28 cellular contexts compared by ENCODE assay signal in the genomic region with DNA sequence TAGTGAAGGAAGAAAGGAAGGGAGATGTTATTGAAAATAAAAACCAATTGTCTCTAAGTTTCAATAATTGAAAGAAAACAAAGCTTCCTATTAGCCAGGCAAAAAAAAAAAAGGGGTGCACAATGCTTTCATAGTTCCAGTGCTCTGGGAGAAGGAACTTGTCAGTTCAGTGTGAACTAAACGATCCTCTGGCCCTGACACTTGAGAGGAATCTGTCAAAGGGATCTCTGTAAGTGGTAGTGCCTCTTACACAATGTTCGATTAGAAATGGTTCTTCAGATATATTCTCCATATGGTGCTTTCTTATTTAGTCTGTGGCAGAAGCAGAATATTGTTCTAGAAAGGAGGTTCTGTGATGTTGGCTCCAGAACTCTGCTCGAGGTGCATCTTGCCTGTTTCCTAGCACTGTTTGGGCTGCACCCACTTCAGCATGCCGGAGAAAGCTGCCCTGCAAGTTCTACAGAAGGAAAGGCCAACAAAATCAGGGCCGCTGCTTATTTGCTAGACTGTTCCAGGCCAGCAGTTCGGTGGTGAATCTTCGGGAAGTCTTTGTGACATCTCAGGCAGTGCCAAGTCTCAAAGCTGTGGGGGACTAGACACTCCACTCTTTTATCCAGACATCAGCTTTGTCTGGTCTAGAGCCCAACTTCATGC.
DNase-seq lines count a peak whose midpoint lies in the region; ATAC-seq and TF ChIP-seq lines count a peak whose summit lies in the region.
"Had no signal": no experiment of that assay in that cellular context is flagged by ENCODE, and none has a peak within 500 bp of the region (broad histone marks: within the 10 kb centered on the region; RNA-seq: fewer than 3 reads in every experiment).

No MANE protein-coding gene starts in this region.

- H3K27ac Mint-ChIP-seq in neural crest cell (ENCODE audit: unreplicated experiment) = peak overlapping the region; percentile 80
- H3K27ac Mint-ChIP-seq in CD4-positive, alpha-beta T cell = no peak overlapping the region
- H3K27ac Mint-ChIP-seq: activated CD4-positive, alpha-beta memory T cell treated with anti-CD3 and anti-CD28 coated beads, Interleukin-2, amount 10 ng/mL, durations not matched to agents 7 days and 5 days; activated naive CD4-positive, alpha-beta T cell treated with anti-CD3 and anti-CD28 coated beads for 36 hours; brain; H9; immature natural killer cell had no signal

- peaks cover 2% of the 10 kb centered on the region for H3K9me3 Mint-ChIP-seq in neural crest cell
- no peaks in the 10 kb centered on the region for H3K9me3 Mint-ChIP-seq in CD4-positive, alpha-beta T cell
- H3K9me3 Mint-ChIP-seq: activated CD4-positive, alpha-beta memory T cell treated with anti-CD3 and anti-CD28 coated beads, Interleukin-2, amount 10 ng/mL, durations not matched to agents 7 days and 5 days; activated naive CD4-positive, alpha-beta T cell treated with anti-CD3 and anti-CD28 coated beads for 36 hours; H9; immature natural killer cell had no signal

- CTCF ChIA-PET in CD4-positive, alpha-beta T cell (lab: Charles Lee) = no interaction called here

- H3K4me3 Mint-ChIP-seq in neural crest cell = peak overlapping the region; percentile 21
- no peak overlapping the region for H3K4me3 Mint-ChIP-seq in CD4-positive, alpha-beta T cell
- H3K4me3 Mint-ChIP-seq: activated CD4-positive, alpha-beta memory T cell treated with anti-CD3 and anti-CD28 coated beads, Interleukin-2, amount 10 ng/mL, durations not matched to agents 7 days and 5 days; activated naive CD4-positive, alpha-beta T cell treated with anti-CD3 and anti-CD28 coated beads for 36 hours; brain; H9; immature natural killer cell; nephron had no signal

- no peaks in the 10 kb centered on the region for H3K9me3 ChIP-seq in upper lobe of right lung
- H3K9me3 ChIP-seq in CD4-positive, alpha-beta T cell (ENCODE audit: control insufficient read depth, low read length) = no peaks in the 10 kb centered on the region
- H3K9me3 ChIP-seq: BLaER1, Caco-2, thoracic aorta had no signal

- peaks cover 15% of the 10 kb centered on the region for H3K4me1 Mint-ChIP-seq in neural crest cell
- H3K4me1 Mint-ChIP-seq in CD4-positive, alpha-beta T cell (ENCODE audit: low read depth) = peaks cover 4% of the 10 kb centered on the region
- H3K4me1 Mint-ChIP-seq: brain, H9 had no signal

- H3K27me3 ChIP-seq in layer of hippocampus (ENCODE audit: control insufficient read depth, insufficient read depth, low read length) (no peaks in the 10 kb centered on the region), upper lobe of right lung (no peaks in the 10 kb centered on the region)
- H3K27me3 ChIP-seq in CD4-positive, alpha-beta T cell (ENCODE audit: control insufficient read depth, insufficient read depth, low read length) = no peaks in the 10 kb centered on the region
- H3K27me3 ChIP-seq: BLaER1 had no signal

- no peak overlapping the region for H3K4me3 ChIP-seq in upper lobe of right lung
- H3K4me3 ChIP-seq: BLaER1, smooth muscle cell, thoracic aorta had no signal

- no peak for TF ChIP-seq CTCF in neural crest cell (conservative IDR thresholded peaks at IDR 0.05)
- no peak for TF ChIP-seq CTCF in upper lobe of right lung (IDR thresholded peaks at IDR 0.05)
- no peak for TF ChIP-seq CTCF in CD4-positive, alpha-beta T cell (IDR thresholded peaks at IDR 0.05)

- no peaks in the 10 kb centered on the region for H3K36me3 ChIP-seq in upper lobe of right lung

- no peak for DNase-seq in caudate nucleus (lab: John Stamatoyannopoulos, UW)
- no peak for DNase-seq in neural crest cell (ENCODE audit: low read depth, low spot score)
- DNase-seq in upper lobe of right lung = no peak
- DNase-seq in CD4-positive, alpha-beta T cell = no peak
- DNase-seq in SIG-M5 (lab: John Stamatoyannopoulos, UW) = no peak
- DNase-seq in A172 (ENCODE audit: low spot score) = no peak
- DNase-seq: activated CD4-positive, alpha-beta memory T cell treated with anti-CD3 and anti-CD28 coated beads, Interleukin-2, amount 10 ng/mL, durations not matched to agents 7 days and 5 days; activated CD8-positive, alpha-beta memory T cell treated with anti-CD3 and anti-CD28 coated beads, Interleukin-2, amount 50 U/mL, for 48 hours; activated naive CD4-positive, alpha-beta T cell treated with anti-CD3 and anti-CD28 coated beads for 36 hours; Caco-2; DMS79 treated with DMSO at 0.1 percent for 48 hours; GDM1; H9; immature natural killer cell; NCI-H1417; NCI-H345; NCI-H748 treated with DMSO at 0.1 percent for 48 hours; right cardiac atrium; SHP77; stimulated activated naive CD4-positive, alpha-beta T cell treated with Interleukin-2 at 50 U/mL for 16 hours had no signal

- H3K4me1 ChIP-seq in upper lobe of right lung = no peaks in the 10 kb centered on the region
- H3K4me1 ChIP-seq: BLaER1 had no signal

- POLR2A ChIA-PET in CD4-positive, alpha-beta T cell (lab: Charles Lee) = interaction anchor here (1.6 kb wide), 1 partner anchor 9 kb away, joined by 5 read pairs; no protein-coding TSS in a partner anchor

- H3K27me3 Mint-ChIP-seq in neural crest cell (ENCODE audit: low read depth) = no peaks in the 10 kb centered on the region
- H3K27me3 Mint-ChIP-seq in CD4-positive, alpha-beta T cell = no peaks in the 10 kb centered on the region
- H3K27me3 Mint-ChIP-seq: activated CD4-positive, alpha-beta memory T cell treated with anti-CD3 and anti-CD28 coated beads, Interleukin-2, amount 10 ng/mL, durations not matched to agents 7 days and 5 days; brain had no signal

- intact Hi-C loops in upper lobe of right lung (cut with DNase I) = no loop called here
- intact Hi-C loops in CD4-positive, alpha-beta T cell (cut with DNase I, micrococcal nuclease) = no loop called here

- H3K36me3 Mint-ChIP-seq in neural crest cell (ENCODE audit: low read depth) = peaks cover 5% of the 10 kb centered on the region
- peaks cover 10% of the 10 kb centered on the region for H3K36me3 Mint-ChIP-seq in CD4-positive, alpha-beta T cell (ENCODE audit: low read depth)

- peak; percentile 66 for ATAC-seq in upper lobe of right lung
- ATAC-seq in CD4-positive, alpha-beta T cell (ENCODE audit: poor library complexity) = no peak
- ATAC-seq: Panc1, right cardiac atrium had no signal

- H3K27ac ChIP-seq in caudate nucleus (ENCODE audit: low read depth, low read length) (peak overlapping the region; percentile 0), layer of hippocampus (ENCODE audit: low read depth, low read length) (peak overlapping the region; percentile 12), upper lobe of right lung (no peak overlapping the region)
- H3K27ac ChIP-seq in CD4-positive, alpha-beta T cell (ENCODE audit: low read depth, low read length) = no peak overlapping the region
- H3K27ac ChIP-seq: BLaER1, HL-60, thoracic aorta had no signal

Comparison
In these comparisons a context has a peak if more than half of its experiments do, and no peak if none do; other contexts are left out.
1. H3K27ac ChIP-seq: peak in caudate nucleus (single experiment) and layer of hippocampus (single experiment); none in upper lobe of right lung (single experiment) and CD4-positive, alpha-beta T cell (single experiment).